ENCODE assay signal across 8 cellular contexts in the genomic region with DNA sequence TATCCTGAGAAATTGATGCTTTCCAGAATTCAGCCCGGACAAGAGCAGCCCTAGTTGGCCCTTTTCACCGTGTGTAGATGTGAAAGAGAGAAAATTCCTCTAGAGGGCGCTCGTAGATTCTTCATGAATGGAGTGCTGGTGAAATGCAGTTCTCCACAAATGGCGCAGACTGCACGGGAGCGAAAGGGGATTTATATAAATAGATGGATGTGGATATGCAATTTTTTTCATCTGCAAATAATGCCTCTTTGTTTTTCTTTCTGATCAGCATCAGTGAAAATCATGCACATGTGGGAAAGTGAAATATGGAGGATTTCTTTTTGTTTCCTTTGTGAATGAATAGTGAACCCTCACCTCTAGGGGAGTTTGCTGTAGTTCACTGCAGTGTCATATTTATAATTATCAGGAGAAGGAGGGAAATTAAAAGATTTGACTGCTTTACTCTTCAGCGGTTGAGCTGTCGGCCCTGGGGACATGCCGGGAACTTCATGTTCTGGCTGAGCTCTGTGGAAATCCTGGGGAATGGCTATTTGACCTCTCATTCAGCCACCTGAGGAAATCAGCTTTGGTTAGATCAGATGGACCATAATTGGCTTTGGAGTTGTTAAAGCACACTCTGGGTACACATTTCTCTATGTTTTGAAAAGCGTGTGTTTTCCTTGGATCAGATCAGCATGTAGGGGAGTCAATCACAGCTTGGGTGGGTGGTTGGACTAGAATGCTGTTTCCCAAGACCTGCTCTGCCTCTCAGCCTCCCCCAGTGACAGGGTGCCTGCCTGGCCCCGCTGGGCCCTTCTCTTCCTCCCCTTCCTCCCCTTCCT.
A peak's percentile ranks its signal among the peaks of the same experiment; 100 is the strongest.
DNase-seq lines count a peak whose midpoint lies in the region; ATAC-seq lines count a peak whose summit lies in the region.

No MANE protein-coding gene starts in this region.

- no peak overlapping the region for H3K27ac Mint-ChIP-seq in activated CD4-positive, alpha-beta T cell treated with anti-CD3 and anti-CD28 coated beads for 36 hours

- DNase-seq in activated CD4-positive, alpha-beta T cell treated with anti-CD3 and anti-CD28 coated beads for 36 hours = peak; percentile 43
- no peak for DNase-seq in activated CD4-positive, alpha-beta T cell treated with anti-CD3 and anti-CD28 coated beads, Interleukin-2, amount 50 U/mL, for 4 hours
- peak; percentile 69 to 85 for DNase-seq in NCI-H524 (lab: John Stamatoyannopoulos, UW)
- peak; percentile 65 for DNase-seq in adipocyte (ENCODE audit: low read depth)
- peak; percentile 52 for DNase-seq in left cardiac atrium
- peak; percentile 79 for DNase-seq in renal cortical epithelial cell (ENCODE audit: low read depth)

- no peaks in the 10 kb centered on the region for H3K9me3 ChIP-seq in adipocyte (ENCODE audit: control insufficient read depth, low read length)

- H3K36me3 ChIP-seq in adipocyte (ENCODE audit: control insufficient read depth, insufficient read depth, low read length, severe bottlenecking) = no peaks in the 10 kb centered on the region

- H3K4me3 Mint-ChIP-seq in activated CD4-positive, alpha-beta T cell treated with anti-CD3 and anti-CD28 coated beads for 36 hours = no peak overlapping the region

- peak; percentile 74 for ATAC-seq in activated CD4-positive, alpha-beta T cell treated with anti-CD3 and anti-CD28 coated beads for 36 hours
- peak; percentile 80 for ATAC-seq in GM21360 (IDR thresholded peaks at IDR 0.05; ENCODE audit: unreplicated experiment)
- peak; percentile 74 for ATAC-seq in HG03469 (IDR thresholded peaks at IDR 0.05; ENCODE audit: unreplicated experiment)
- peak; percentile 88 to 93 for ATAC-seq in left cardiac atrium

- POLR2A ChIA-PET in activated CD4-positive, alpha-beta T cell treated with anti-CD3 and anti-CD28 coated beads for 36 hours (lab: Charles Lee) = no interaction called here

- H3K9me3 Mint-ChIP-seq in activated CD4-positive, alpha-beta T cell treated with anti-CD3 and anti-CD28 coated beads for 36 hours (ENCODE audit: low read depth) = no peaks in the 10 kb centered on the region

- peaks cover 15% of the 10 kb centered on the region for H3K4me1 ChIP-seq in adipocyte (ENCODE audit: control insufficient read depth, insufficient read depth, low read length)

- CTCF ChIA-PET in activated CD4-positive, alpha-beta T cell treated with anti-CD3 and anti-CD28 coated beads for 36 hours (lab: Charles Lee) = interaction anchor here (0.5 to 6.1 kb wide), 16 partner anchors 8 to 501 kb away, joined by 3 to 56 read pairs (median 3); no protein-coding TSS in a partner anchor

- no peak overlapping the region for H3K9ac ChIP-seq in adipocyte (ENCODE audit: low read length)

- intact Hi-C loops in activated CD4-positive, alpha-beta T cell treated with anti-CD3 and anti-CD28 coated beads for 36 hours (cut with DNase I, micrococcal nuclease) = loop anchor here (1.0 to 10.0 kb wide), 5 partner anchors 237 to 583 kb away; no protein-coding TSS in a partner anchor
- intact Hi-C loops in left cardiac atrium (cut with DNase I) = loop anchor here (2.0 to 10.0 kb wide), 3 partner anchors 233 to 585 kb away; no protein-coding TSS in a partner anchor

- H3K4me1 Mint-ChIP-seq in activated CD4-positive, alpha-beta T cell treated with anti-CD3 and anti-CD28 coated beads for 36 hours = peaks cover 5% of the 10 kb centered on the region

- no peaks in the 10 kb centered on the region for H3K36me3 Mint-ChIP-seq in activated CD4-positive, alpha-beta T cell treated with anti-CD3 and anti-CD28 coated beads for 36 hours (ENCODE audit: low read depth)

- peaks cover 14% of the 10 kb centered on the region for H3K27me3 Mint-ChIP-seq in activated CD4-positive, alpha-beta T cell treated with anti-CD3 and anti-CD28 coated beads for 36 hours

- H3K4me3 ChIP-seq in adipocyte (ENCODE audit: low read length) = peak overlapping the region; percentile 53

- H3K27me3 ChIP-seq in adipocyte (replicated peaks; ENCODE audit: control insufficient read depth, insufficient read depth, low read length) = no peaks in the 10 kb centered on the region

Comparison
In these comparisons a context has a peak if more than half of its experiments do, and no peak if none do; other contexts are left out.
1. DNase-seq: peak in activated CD4-positive, alpha-beta T cell treated with anti-CD3 and anti-CD28 coated beads for 36 hours (single experiment), NCI-H524 (2 of 2), adipocyte (single experiment), left cardiac atrium (single experiment) and renal cortical epithelial cell (single experiment); none in activated CD4-positive, alpha-beta T cell treated with anti-CD3 and anti-CD28 coated beads, Interleukin-2, amount 50 U/mL, for 4 hours (0 of 2).
2. Peak in every context shown above with its lines, with median percentiles within 50 percentile points of each other: ATAC-seq.